Comparison of ENCODE assay signal across 21 cellular contexts in the genomic region with DNA sequence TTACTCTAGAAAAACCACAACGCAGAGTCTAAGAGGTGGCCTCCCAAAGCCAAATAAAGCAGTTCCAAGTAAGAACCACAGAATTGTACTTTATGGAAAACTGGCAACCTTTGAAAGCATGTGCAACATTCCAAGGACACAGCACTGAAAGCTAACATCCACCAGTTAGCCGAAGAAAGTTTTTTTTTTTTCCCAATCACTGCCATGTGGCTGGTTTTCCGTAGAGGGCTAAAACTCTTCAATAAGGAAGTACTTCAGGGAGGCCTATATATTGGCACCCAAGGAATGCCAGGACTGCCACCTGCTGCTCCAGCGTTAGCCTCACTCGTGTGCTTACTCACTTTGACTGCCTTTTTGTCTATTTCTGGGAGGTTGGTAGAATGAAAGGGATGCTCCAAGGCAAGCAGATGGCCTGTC. TPM values are rescaled to one million over a fixed set of nuclear protein-coding genes. Genes with fewer than 3 reads are reported as not detected.
DNase-seq lines count a peak whose midpoint lies in the region; FAIRE-seq and TF ChIP-seq lines count a peak whose summit lies in the region.
"Had no signal": no experiment of that assay in that cellular context is flagged by ENCODE, and none has a peak within 500 bp of the region (broad histone marks: within the 10 kb centered on the region; RNA-seq: fewer than 3 reads in every experiment).

No MANE protein-coding gene starts in this region.

- H3K79me2 ChIP-seq in endothelial cell of umbilical vein (ENCODE audit: control insufficient read depth, insufficient read depth, low read length): no peaks in the 10 kb centered on the region
- no peaks in the 10 kb centered on the region for H3K79me2 ChIP-seq in osteoblast (ENCODE audit: insufficient read depth, low read length)

- intact Hi-C loops in endothelial cell of umbilical vein (cut with micrococcal nuclease): no loop called here

- TF ChIP-seq CTCF in endothelial cell of umbilical vein (IDR thresholded peaks at IDR 0.05; ENCODE audit: extremely low read depth in 1 of 2, insufficient read depth in 1 of 2, low read depth in 1 of 2, low read length in 2 of 2): no peak
- TF ChIP-seq CTCF in osteoblast (IDR thresholded peaks at IDR 0.05; ENCODE audit: extremely low read depth, low read depth, low read length): no peak

- peak; percentile 67 for DNase-seq in AG08395 (ENCODE audit: low spot score)
- peak; percentile 52 for DNase-seq in GM03348 (ENCODE audit: low spot score)
- DNase-seq in endothelial cell of umbilical vein (ENCODE audit: low read depth, low spot score): no peak
- no peak for DNase-seq in osteoblast (ENCODE audit: insufficient read length, low spot score, missing footprints)
- DNase-seq in T1000 (lab: John Stamatoyannopoulos, UW): no peak
- DNase-seq in NCI-H2029 treated with DMSO at 0.1 percent for 48 hours (lab: John Stamatoyannopoulos, UW): no peak
- no peak for DNase-seq in middle frontal gyrus (ENCODE audit: extremely low spot score, low spot score)
- DNase-seq in central memory CD4-positive, alpha-beta T cell: no peak
- DNase-seq: CD8-positive, alpha-beta memory T cell; effector memory CD4-positive, alpha-beta T cell; esophagus squamous epithelium; H7; heart right ventricle; NCI-H187; NCI-H226; occipital lobe; PC-9; stimulated activated CD4-positive, alpha-beta T cell treated with anti-CD3 and anti-CD28 coated beads, Interleukin-15, amount 100 ng/mL, for 24 hours; T-helper 1 cell had no signal

- H3K36me3 ChIP-seq in endothelial cell of umbilical vein (ENCODE audit: control insufficient read depth in 2 of 2, extremely low read depth in 1 of 2, insufficient read depth in 2 of 2, low read length in 2 of 2) (peaks cover 33 to 35% of the 10 kb centered on the region in 2 experiments), osteoblast (ENCODE audit: insufficient read depth, low read length) (peaks cover 88% of the 10 kb centered on the region)

- no peak overlapping the region for H2AFZ ChIP-seq in endothelial cell of umbilical vein (ENCODE audit: low read depth, low read length)
- no peak overlapping the region for H2AFZ ChIP-seq in osteoblast (ENCODE audit: low read length)
- H2AFZ ChIP-seq: PC-9 had no signal

- no TSS peak for BruUV-seq in endothelial cell of umbilical vein (replicated peaks; lab: Mats Ljungman, UMichigan)

- H3K4me3 ChIP-seq in endothelial cell of umbilical vein (replicated peaks in 1 of 3; ENCODE audit: insufficient read depth in 1 of 3, low read depth in 1 of 3, low read length in 3 of 3) (no peak overlapping the region), osteoblast (ENCODE audit: insufficient read depth, low read length) (no peak overlapping the region)
- H3K4me3 ChIP-seq: esophagus squamous epithelium, heart right ventricle, PC-9, right atrium auricular region, suprapubic skin had no signal

- TF ChIP-seq POLR2A in endothelial cell of umbilical vein (IDR thresholded peaks at IDR 0.05; ENCODE audit: low read depth, low read length): peak; percentile 34

- H3K27ac ChIP-seq in endothelial cell of umbilical vein (ENCODE audit: insufficient read depth, low read depth, low read length) (no peak overlapping the region), osteoblast (ENCODE audit: low read depth, low read length) (peak overlapping the region; percentile 24)
- H3K27ac ChIP-seq: esophagus squamous epithelium, PC-9, right atrium auricular region, suprapubic skin had no signal

- CTCF ChIA-PET in endothelial cell of umbilical vein (lab: Charles Lee): no interaction called here

- H3K4me1 ChIP-seq in endothelial cell of umbilical vein (ENCODE audit: control insufficient read depth, extremely low read depth, insufficient read depth, low read length) (no peaks in the 10 kb centered on the region), osteoblast (ENCODE audit: insufficient read depth, low read length) (peaks cover 8% of the 10 kb centered on the region)
- H3K4me1 ChIP-seq: esophagus squamous epithelium, right atrium auricular region had no signal

- FAIRE-seq in endothelial cell of umbilical vein (lab: Jason Lieb, UNC): no peak

- H3K9me3 ChIP-seq in endothelial cell of umbilical vein (replicated peaks; ENCODE audit: control insufficient read depth, insufficient read depth, low read length) (no peaks in the 10 kb centered on the region), osteoblast (ENCODE audit: low read depth, low read length) (no peaks in the 10 kb centered on the region)
- H3K9me3 ChIP-seq: esophagus squamous epithelium, heart right ventricle, right atrium auricular region, suprapubic skin had no signal

- H3K27me3 ChIP-seq in endothelial cell of umbilical vein (ENCODE audit: control insufficient read depth in 2 of 2, insufficient read depth in 2 of 2, low read length in 2 of 2) (no peaks in the 10 kb centered on the region), osteoblast (ENCODE audit: insufficient read depth, low read length) (no peaks in the 10 kb centered on the region)
- H3K27me3 ChIP-seq: esophagus squamous epithelium, heart right ventricle, right atrium auricular region, suprapubic skin had no signal

- H3K9me1 ChIP-seq in endothelial cell of umbilical vein (replicated peaks; ENCODE audit: control insufficient read depth, extremely low read depth, insufficient read depth, low read length): no peaks in the 10 kb centered on the region

- dilution Hi-C loops in endothelial cell of umbilical vein (cut with MboI; ENCODE audit: extremely low pct_ligation_motif_present, low sequenced_read_pairs): no loop called here

- H3K9ac ChIP-seq in endothelial cell of umbilical vein (replicated peaks; ENCODE audit: extremely low read depth, insufficient read depth, low read length): no peak overlapping the region

- POLR2A ChIA-PET in endothelial cell of umbilical vein (lab: Charles Lee): no interaction called here

- H3K4me2 ChIP-seq in endothelial cell of umbilical vein (ENCODE audit: insufficient read depth, low read length) (no peak overlapping the region), osteoblast (ENCODE audit: insufficient read depth, low read length) (no peak overlapping the region)
- H3K4me2 ChIP-seq: PC-9 had no signal

- H4K20me1 ChIP-seq in endothelial cell of umbilical vein (replicated peaks; ENCODE audit: control insufficient read depth, extremely low read depth, insufficient read depth, low read length): no peaks in the 10 kb centered on the region
- H4K20me1 ChIP-seq in osteoblast (ENCODE audit: insufficient read depth, low read length): peaks cover 3% of the 10 kb centered on the region

TF ChIP-seq in endothelial cell of umbilical vein, 7 proteins besides CTCF, POLR2A, EP300 and RAD21:
- no peak for TF ChIP-seq JUN (IDR thresholded peaks at IDR 0.05; ENCODE audit: borderline replicate concordance, insufficient read depth, insufficient read length, low read depth)
- no peak for TF ChIP-seq EZH2 (IDR thresholded peaks at IDR 0.05; ENCODE audit: borderline replicate concordance, low read depth, low read length, severe bottlenecking)
- TF ChIP-seq MYC (IDR thresholded peaks at IDR 0.05; ENCODE audit: low read depth, low read length): no peak
- TF ChIP-seq GATA2 (IDR thresholded peaks at IDR 0.05; ENCODE audit: insufficient read depth, insufficient read length, low read depth, low read length): no peak
- TF ChIP-seq POLR2AphosphoS5 (IDR thresholded peaks at IDR 0.05; ENCODE audit: insufficient read depth, low read depth, low read length): peak; percentile 38
TF ChIP-seq in endothelial cell of umbilical vein: peak in this region for 1.

RNA-seq across cellular contexts. Expression of gene CEP95, which starts 25.2 kb away (rescaled TPM):
- total RNA-seq in endothelial cell of umbilical vein: 35.5 and 42.6 TPM in 2 replicates
- polyA plus RNA-seq in endothelial cell of umbilical vein: 9.3 and 14.1 TPM in 2 replicates
- 9.9 and 16.8 TPM in 2 replicates for polyA plus RNA-seq in endothelial cell of umbilical vein (2011; cell fraction: cytosol; rRNA removed)
- 131 and 135 TPM in 2 replicates for polyA plus RNA-seq in endothelial cell of umbilical vein (2011; cell fraction: nucleus; rRNA removed)
- polyA plus RNA-seq in endothelial cell of umbilical vein (2012): 18.7 and 23.7 TPM in 2 replicates
- polyA minus RNA-seq in endothelial cell of umbilical vein: 20.2 and 41.5 TPM in 2 replicates
- polyA minus RNA-seq in endothelial cell of umbilical vein (2011; cell fraction: cytosol; rRNA and poly(A)+ RNA removed): 14.5 TPM
- 71.3 and 86.4 TPM in 2 replicates for polyA minus RNA-seq in endothelial cell of umbilical vein (2011; cell fraction: nucleus; rRNA and poly(A)+ RNA removed)
- 47.4 and 48.9 TPM in 2 replicates for total RNA-seq in osteoblast

RNA-seq across cellular contexts. Expression of gene DDX5, which starts 25.9 kb away (rescaled TPM):
- total RNA-seq in endothelial cell of umbilical vein (1,027 and 1,058 TPM in 2 replicates), osteoblast (291 and 309 TPM in 2 replicates)
- 1,405 and 2,040 TPM in 2 replicates for polyA plus RNA-seq in endothelial cell of umbilical vein
- 980 and 1,160 TPM in 2 replicates for polyA plus RNA-seq in endothelial cell of umbilical vein (2011; cell fraction: cytosol; rRNA removed)
- polyA plus RNA-seq in endothelial cell of umbilical vein (2011; cell fraction: nucleus; rRNA removed): 4,876 and 5,495 TPM in 2 replicates
- polyA plus RNA-seq in endothelial cell of umbilical vein (2012): 690 and 716 TPM in 2 replicates
- polyA minus RNA-seq in endothelial cell of umbilical vein: 856 and 901 TPM in 2 replicates
- polyA minus RNA-seq in endothelial cell of umbilical vein (2011; cell fraction: cytosol; rRNA and poly(A)+ RNA removed): 237 TPM
- polyA minus RNA-seq in endothelial cell of umbilical vein (2011; cell fraction: nucleus; rRNA and poly(A)+ RNA removed): 1,361 and 2,457 TPM in 2 replicates

RNA-seq across cellular contexts. Expression of gene POLG2, which starts 35.1 kb away (rescaled TPM):
- 18.6 and 20.3 TPM in 2 replicates for total RNA-seq in endothelial cell of umbilical vein
- 3.9 and 6.5 TPM in 2 replicates for polyA plus RNA-seq in endothelial cell of umbilical vein
- polyA plus RNA-seq in endothelial cell of umbilical vein (2011; cell fraction: cytosol; rRNA removed): 5.9 and 6.2 TPM in 2 replicates
- 35.3 and 42.4 TPM in 2 replicates for polyA plus RNA-seq in endothelial cell of umbilical vein (2011; cell fraction: nucleus; rRNA removed)
- 12.0 and 14.3 TPM in 2 replicates for polyA plus RNA-seq in endothelial cell of umbilical vein (2012)
- 9.1 and 9.4 TPM in 2 replicates for polyA minus RNA-seq in endothelial cell of umbilical vein
- polyA minus RNA-seq in endothelial cell of umbilical vein (2011; cell fraction: cytosol; rRNA and poly(A)+ RNA removed): 5.4 TPM
- polyA minus RNA-seq in endothelial cell of umbilical vein (2011; cell fraction: nucleus; rRNA and poly(A)+ RNA removed): 20.6 and 24.3 TPM in 2 replicates
- total RNA-seq in osteoblast: 7.2 and 7.7 TPM in 2 replicates

Comparison
In these comparisons a context has a peak if more than half of its experiments do, and no peak if none do; other contexts are left out.
1. DNase-seq: peak in AG08395 (single experiment) and GM03348 (single experiment); none in endothelial cell of umbilical vein (single experiment), osteoblast (single experiment), T1000 (single experiment), NCI-H2029 treated with DMSO at 0.1 percent for 48 hours (single experiment), middle frontal gyrus (single experiment) and central memory CD4-positive, alpha-beta T cell (single experiment).